16 cellular contexts compared by ENCODE assay signal in the genomic region with DNA sequence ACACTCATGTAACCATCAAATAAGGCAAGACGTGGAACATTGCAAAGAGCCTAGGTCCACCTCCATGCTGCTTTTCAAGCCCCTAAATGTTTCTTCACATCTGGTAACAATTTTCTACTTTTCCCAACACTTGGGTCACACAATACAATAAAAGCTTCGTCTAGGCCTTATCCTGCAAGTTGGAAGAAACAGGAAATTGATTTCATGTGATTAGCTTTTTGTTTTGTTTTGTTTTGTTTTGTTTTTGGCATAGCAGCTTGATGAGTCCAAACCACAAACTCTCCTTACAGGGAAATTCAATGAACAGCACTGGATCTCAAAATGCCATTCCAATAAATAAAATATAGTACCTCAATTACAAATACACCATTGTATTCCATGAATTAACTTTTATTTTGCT. TPM values are rescaled to one million over a fixed set of nuclear protein-coding genes. Genes with fewer than 3 reads are reported as not detected.
A peak's percentile ranks its signal among the peaks of the same experiment; 100 is the strongest.
DNase-seq lines count a peak whose midpoint lies in the region; ATAC-seq and TF ChIP-seq lines count a peak whose summit lies in the region.
"Had no signal": no experiment of that assay in that cellular context is flagged by ENCODE, and none has a peak within 500 bp of the region (broad histone marks: within the 10 kb centered on the region; RNA-seq: fewer than 3 reads in every experiment).

No MANE protein-coding gene starts in this region.

- ATAC-seq in HG03175 (IDR thresholded peaks at IDR 0.05; ENCODE audit: unreplicated experiment) (no peak), left lobe of liver (no peak), GM18873 (IDR thresholded peaks at IDR 0.05; ENCODE audit: low FRiP score, unreplicated experiment) (no peak)
- ATAC-seq: CD8-positive, alpha-beta T cell; gastroesophageal sphincter had no signal

- H3K36me3 ChIP-seq in adipocyte (ENCODE audit: control insufficient read depth, insufficient read depth, low read length, severe bottlenecking) (no peaks in the 10 kb centered on the region), fibroblast of lung (ENCODE audit: control insufficient read depth, insufficient read depth, low read length) (no peaks in the 10 kb centered on the region)
- H3K36me3 ChIP-seq: gastroesophageal sphincter, right atrium auricular region had no signal

- no peaks in the 10 kb centered on the region for H4K20me1 ChIP-seq in fibroblast of lung (ENCODE audit: control insufficient read depth, extremely low read depth, insufficient read depth, low read length)

- no peak overlapping the region for H2AFZ ChIP-seq in fibroblast of lung (ENCODE audit: low read length)

- H3K79me2 ChIP-seq in fibroblast of lung (ENCODE audit: control insufficient read depth, insufficient read depth, low read length), result no peaks in the 10 kb centered on the region

- H3K4me1 ChIP-seq in adipocyte (ENCODE audit: control insufficient read depth, insufficient read depth, low read length), result peaks cover 19% of the 10 kb centered on the region
- H3K4me1 ChIP-seq in fibroblast of lung (ENCODE audit: control insufficient read depth, extremely low read depth, insufficient read depth, low read length), result peaks cover 2% of the 10 kb centered on the region

- DNase-seq in GM04504 (ENCODE audit: low read depth) (peak; percentile 80), adipocyte (ENCODE audit: low read depth) (peak; percentile 79), fibroblast of lung (ENCODE audit: low read depth in 2 of 2) (peak; percentile 52 to 62), renal cortical epithelial cell (ENCODE audit: low read depth) (peak; percentile 85), left lobe of liver (ENCODE audit: low spot score) (no peak), RPMI8226 (no peak)
- DNase-seq: activated CD4-positive, CD25-positive, alpha-beta regulatory T cell treated with anti-CD3 and anti-CD28 coated beads, Interleukin-2, amount 50 U/mL, for 72 hours; CD8-positive, alpha-beta T cell; GF-D8; kidney; NCI-H1048; stimulated activated naive CD4-positive, alpha-beta T cell had no signal

- no peak overlapping the region for H3K9ac ChIP-seq in adipocyte (ENCODE audit: low read length)
- H3K9ac ChIP-seq in fibroblast of lung (ENCODE audit: insufficient read depth, low read length), result no peak overlapping the region

- no peak overlapping the region for H3K4me2 ChIP-seq in fibroblast of lung (ENCODE audit: extremely low read depth, insufficient read depth, low read length)

- H3K4me3 ChIP-seq in adipocyte (ENCODE audit: low read length) (no peak overlapping the region), fibroblast of lung (replicated peaks in 1 of 4; ENCODE audit: control extremely low read depth in 1 of 4, insufficient read depth in 1 of 4, low read depth in 3 of 4, low read length in 4 of 4) (no peak overlapping the region)
- H3K4me3 ChIP-seq: gastroesophageal sphincter, right atrium auricular region had no signal

- H3K27me3 ChIP-seq in adipocyte (replicated peaks; ENCODE audit: control insufficient read depth, insufficient read depth, low read length) (no peaks in the 10 kb centered on the region), fibroblast of lung (ENCODE audit: control insufficient read depth, insufficient read depth, low read length) (no peaks in the 10 kb centered on the region)
- H3K27me3 ChIP-seq: gastroesophageal sphincter, right atrium auricular region had no signal

- H3K27ac ChIP-seq in fibroblast of lung (ENCODE audit: insufficient read depth, low read length), result peak overlapping the region; percentile 5
- H3K27ac ChIP-seq: gastroesophageal sphincter, right atrium auricular region had no signal

- H3K9me3 ChIP-seq in adipocyte (ENCODE audit: control insufficient read depth, low read length) (no peaks in the 10 kb centered on the region), fibroblast of lung (ENCODE audit: control insufficient read depth, insufficient read depth, low read depth, low read length) (no peaks in the 10 kb centered on the region)
- H3K9me3 ChIP-seq: gastroesophageal sphincter, right atrium auricular region had no signal

- no peak for TF ChIP-seq CTCF in fibroblast of lung (conservative IDR thresholded peaks at IDR 0.05 in 1 of 2, IDR thresholded peaks at IDR 0.05 in 1 of 2; ENCODE audit: low read depth in 1 of 2, low read length in 2 of 2)

RNA-seq across cellular contexts. Expression of a gene that starts 19.3 kb away (rescaled TPM):
- total RNA-seq in fibroblast of lung, result 1.3 and 2.3 TPM in 2 replicates
- polyA plus RNA-seq in fibroblast of lung, result not detected in 2 replicates
- polyA plus RNA-seq in fibroblast of lung (2012), result not detected in 2 replicates
- polyA minus RNA-seq in fibroblast of lung (ENCODE audit: low replicate concordance), result not detected in 2 replicates
- total RNA-seq in renal cortical epithelial cell, result 0.35 and 9.3 TPM in 2 replicates
- total RNA-seq in left lobe of liver, result 0.60 TPM
- total RNA-seq: CD8-positive, alpha-beta T cell had no signal

RNA-seq across cellular contexts. Expression of a gene that starts 28.3 kb away (rescaled TPM):
- 2.1 and 2.6 TPM in 2 replicates for total RNA-seq in fibroblast of lung
- polyA plus RNA-seq in fibroblast of lung, result 1.3 and 2.0 TPM in 2 replicates
- polyA plus RNA-seq in fibroblast of lung (2012), result 0.40 and 1.0 TPM in 2 replicates
- polyA minus RNA-seq in fibroblast of lung (ENCODE audit: low replicate concordance), result not detected in 2 replicates
- 1.4 and 7.1 TPM in 2 replicates for total RNA-seq in renal cortical epithelial cell
- total RNA-seq in left lobe of liver, result 0.73 TPM

RNA-seq across cellular contexts. Expression of a gene that starts 30.7 kb away (rescaled TPM):
- total RNA-seq in fibroblast of lung (2.1 and 3.3 TPM in 2 replicates), renal cortical epithelial cell (1.6 and 7.7 TPM in 2 replicates), left lobe of liver (0.45 TPM)
- 0.06 and 0.22 TPM in 2 replicates for polyA plus RNA-seq in fibroblast of lung
- not detected in 2 replicates for polyA plus RNA-seq in fibroblast of lung (2012)
- not detected in 2 replicates for polyA minus RNA-seq in fibroblast of lung (ENCODE audit: low replicate concordance)

RNA-seq across cellular contexts. Expression of a gene that starts 38.4 kb away (rescaled TPM):
- total RNA-seq in fibroblast of lung (not detected in 2 replicates), renal cortical epithelial cell (not detected in 2 replicates), left lobe of liver (not detected)
- 0.14 TPM in 1 of 2 replicates, not detected in the other for polyA plus RNA-seq in fibroblast of lung
- 0.34 TPM in 1 of 2 replicates, not detected in the other for polyA plus RNA-seq in fibroblast of lung (2012)
- not detected in 2 replicates for polyA minus RNA-seq in fibroblast of lung (ENCODE audit: low replicate concordance)
- total RNA-seq: CD8-positive, alpha-beta T cell; kidney; right atrium auricular region had no signal

RNA-seq across cellular contexts. Expression of a gene that starts 55.0 kb away (rescaled TPM):
- 3.1 and 5.3 TPM in 2 replicates for total RNA-seq in fibroblast of lung
- 0.10 and 0.49 TPM in 2 replicates for polyA plus RNA-seq in fibroblast of lung
- 0.35 TPM in 1 of 2 replicates, not detected in the other for polyA plus RNA-seq in fibroblast of lung (2012)
- 0.43 TPM in 1 of 2 replicates, not detected in the other for polyA minus RNA-seq in fibroblast of lung (ENCODE audit: low replicate concordance)
- 1.2 and 11.6 TPM in 2 replicates for total RNA-seq in renal cortical epithelial cell
- 0.78 TPM for total RNA-seq in left lobe of liver

Comparison
In these comparisons a context has a peak if more than half of its experiments do, and no peak if none do; other contexts are left out.
1. DNase-seq: peak in GM04504 (single experiment), adipocyte (single experiment), fibroblast of lung (2 of 2) and renal cortical epithelial cell (single experiment); none in left lobe of liver (single experiment) and RPMI8226 (single experiment).